12 cellular contexts compared by ENCODE assay signal in the genomic region with DNA sequence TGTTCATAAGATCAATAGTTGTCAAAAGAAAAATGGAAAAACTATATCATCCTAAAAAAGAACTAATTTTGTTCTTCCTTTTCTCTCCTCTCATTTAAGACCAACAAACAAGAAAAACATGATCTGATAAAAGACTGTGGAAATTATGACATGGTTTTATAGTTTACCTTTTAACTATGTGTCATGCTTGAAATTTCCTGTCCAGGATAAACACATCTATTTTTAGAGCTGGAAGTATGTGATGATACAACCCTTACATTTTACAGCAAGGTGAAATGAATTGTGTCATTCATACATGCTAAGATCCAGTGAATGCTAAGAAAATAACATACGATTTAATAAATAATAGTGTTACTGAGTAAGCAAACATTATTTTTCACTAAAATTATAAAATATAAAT.
A peak's percentile ranks its signal among the peaks of the same experiment; 100 is the strongest.
DNase-seq lines count a peak whose midpoint lies in the region; ATAC-seq and TF ChIP-seq lines count a peak whose summit lies in the region.
"Had no signal": no experiment of that assay in that cellular context is flagged by ENCODE, and none has a peak within 500 bp of the region (broad histone marks: within the 10 kb centered on the region; RNA-seq: fewer than 3 reads in every experiment).

No MANE protein-coding gene starts in this region.

- intact Hi-C loops in CD4-positive, alpha-beta T cell (cut with DNase I, micrococcal nuclease) = no loop called here

- DNase-seq in HT1080 (ENCODE audit: low read depth) (peak; percentile 73), astrocyte of the hippocampus (ENCODE audit: low read depth, low spot score) (peak; percentile 31), kidney glomerular epithelial cell (lab: John Stamatoyannopoulos, UW) (peak; percentile 90), DMS79 treated with DMSO at 0.1 percent for 48 hours (lab: John Stamatoyannopoulos, UW) (no peak), HuH-7.5 (ENCODE audit: low spot score) (no peak)
- no peak for DNase-seq in CD4-positive, alpha-beta T cell
- DNase-seq: activated naive CD4-positive, alpha-beta T cell treated with Interleukin-2 at 50 U/mL for 16 hours; AML-193; NCI-H446 treated with DMSO at 0.1 percent for 48 hours; spleen had no signal

- no peaks in the 10 kb centered on the region for H3K79me2 ChIP-seq in ACC112 (ENCODE audit: control insufficient read depth, insufficient read depth, low read length, unreplicated experiment)

- no peak for TF ChIP-seq CTCF in CD4-positive, alpha-beta T cell (IDR thresholded peaks at IDR 0.05)

- H3K36me3 Mint-ChIP-seq in CD4-positive, alpha-beta T cell (ENCODE audit: low read depth) = no peaks in the 10 kb centered on the region

- peaks cover 11% of the 10 kb centered on the region; the same call in 1 of the 2 replicates for H3K36me3 ChIP-seq in ACC112 (ENCODE audit: insufficient read depth, low read length)
- H3K36me3 ChIP-seq: spleen had no signal

- peaks cover 13% of the 10 kb centered on the region for H3K4me1 ChIP-seq in ACC112 (ENCODE audit: control insufficient read depth, insufficient read depth, low read length, unreplicated experiment)
- H3K4me1 ChIP-seq: spleen had no signal

- H3K4me3 ChIP-seq in ACC112 (ENCODE audit: low read depth, low read length) = no peak overlapping the region
- H3K4me3 ChIP-seq: spleen had no signal

- no peaks in the 10 kb centered on the region for H3K27me3 ChIP-seq in ACC112 (ENCODE audit: insufficient read depth, low read length)
- H3K27me3 ChIP-seq in CD4-positive, alpha-beta T cell (ENCODE audit: control insufficient read depth, insufficient read depth, low read length) = no peaks in the 10 kb centered on the region
- H3K27me3 ChIP-seq: spleen had no signal

- peak overlapping the region; percentile 67; the same call in 1 of the 2 replicates for H3K27ac ChIP-seq in ACC112 (ENCODE audit: low read depth, low read length)
- H3K27ac ChIP-seq in CD4-positive, alpha-beta T cell (ENCODE audit: low read depth, low read length) = no peak overlapping the region
- H3K27ac ChIP-seq: spleen had no signal

- CTCF ChIA-PET in CD4-positive, alpha-beta T cell (lab: Charles Lee) = no interaction called here

- no peaks in the 10 kb centered on the region for H3K9me3 Mint-ChIP-seq in CD4-positive, alpha-beta T cell

- no peak overlapping the region for H3K27ac Mint-ChIP-seq in CD4-positive, alpha-beta T cell

- H3K9me3 ChIP-seq in CD4-positive, alpha-beta T cell (ENCODE audit: control insufficient read depth, low read length) = no peaks in the 10 kb centered on the region

- no peaks in the 10 kb centered on the region for H3K4me1 Mint-ChIP-seq in CD4-positive, alpha-beta T cell (ENCODE audit: low read depth)

- H2AFZ ChIP-seq in ACC112 (ENCODE audit: low read length, unreplicated experiment) = no peak overlapping the region

- H3K27me3 Mint-ChIP-seq in CD4-positive, alpha-beta T cell = no peaks in the 10 kb centered on the region

- no peak for ATAC-seq in GM18907 (IDR thresholded peaks at IDR 0.05; ENCODE audit: unreplicated experiment)
- no peak for ATAC-seq in CD4-positive, alpha-beta T cell (ENCODE audit: poor library complexity)

- POLR2A ChIA-PET in CD4-positive, alpha-beta T cell (lab: Charles Lee) = no interaction called here

- no peak overlapping the region for H3K4me3 Mint-ChIP-seq in CD4-positive, alpha-beta T cell

Comparison
In these comparisons a context has a peak if more than half of its experiments do, and no peak if none do; other contexts are left out.
1. DNase-seq: peak in HT1080 (single experiment), astrocyte of the hippocampus (single experiment) and kidney glomerular epithelial cell (single experiment); none in DMS79 treated with DMSO at 0.1 percent for 48 hours (single experiment), CD4-positive, alpha-beta T cell (0 of 10) and HuH-7.5 (single experiment).